Comparison of ENCODE assay signal across 28 cellular contexts in the genomic region with DNA sequence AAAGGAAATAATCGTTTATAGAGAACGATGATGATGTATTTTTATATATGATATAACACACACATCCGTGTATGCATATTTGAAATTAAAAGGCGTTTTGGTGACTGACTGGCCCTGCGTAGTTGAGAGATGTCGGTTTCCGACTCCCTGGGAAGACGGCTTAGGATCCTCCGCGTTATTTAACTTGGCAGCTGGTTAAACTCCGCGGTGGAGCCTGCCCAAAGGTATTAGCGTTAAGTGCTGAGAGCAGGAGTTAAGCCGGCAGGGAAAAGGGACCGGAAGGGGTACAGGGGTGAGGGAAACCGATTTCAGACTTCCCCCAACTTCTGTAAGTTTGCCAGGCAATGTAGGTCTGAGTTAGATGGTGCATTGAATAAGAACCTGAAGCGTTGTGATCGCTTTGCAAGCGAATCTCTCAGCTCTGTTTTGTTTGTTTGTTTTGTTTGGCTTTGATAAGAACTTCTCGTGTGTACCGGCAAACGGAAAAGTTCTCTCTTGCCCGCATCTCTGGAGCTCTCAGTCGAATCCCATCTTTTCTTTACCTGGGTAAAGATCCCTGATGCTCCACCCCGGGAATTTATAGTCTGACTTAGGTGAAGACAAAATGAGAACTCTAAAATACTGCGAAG. TPM values are rescaled to one million over a fixed set of nuclear protein-coding genes. Genes with fewer than 3 reads are reported as not detected.
DNase-seq lines count a peak whose midpoint lies in the region; ATAC-seq and TF ChIP-seq lines count a peak whose summit lies in the region.
"Had no signal": no experiment of that assay in that cellular context is flagged by ENCODE, and none has a peak within 500 bp of the region (broad histone marks: within the 10 kb centered on the region; RNA-seq: fewer than 3 reads in every experiment).

No MANE protein-coding gene starts in this region.

- H3K4me1 Mint-ChIP-seq in endodermal cell, result peaks cover 21% of the 10 kb centered on the region
- H3K4me1 Mint-ChIP-seq: activated CD4-positive, alpha-beta T cell treated with anti-CD3 and anti-CD28 coated beads, Interleukin-2, amount 10 ng/mL, durations not matched to agents 7 days and 5 days had no signal

- no peak for TF ChIP-seq CTCF in endodermal cell (conservative IDR thresholded peaks at IDR 0.05)

- no peaks in the 10 kb centered on the region for H3K9me3 Mint-ChIP-seq in endodermal cell
- H3K9me3 Mint-ChIP-seq: activated CD4-positive, alpha-beta T cell treated with anti-CD3 and anti-CD28 coated beads, Interleukin-2, amount 10 ng/mL, durations not matched to agents 7 days and 5 days had no signal

- ATAC-seq in GM19395 (IDR thresholded peaks at IDR 0.05; ENCODE audit: unreplicated experiment) (no peak), HG02885 (IDR thresholded peaks at IDR 0.05; ENCODE audit: poor library complexity, unreplicated experiment) (no peak)
- ATAC-seq: foreskin keratinocyte, GM12878, sciatic nerve, T-cell had no signal

- DNase-seq in NCI-H748 (lab: John Stamatoyannopoulos, UW; ENCODE audit: unreplicated experiment) (peak; percentile 55), NCI-H748 treated with DMSO at 0.1 percent for 48 hours (lab: John Stamatoyannopoulos, UW) (no peak), NCI-H524 treated with DMSO at 0.1 percent for 48 hours (lab: John Stamatoyannopoulos, UW) (peak; percentile 42), endodermal cell (peak; percentile 78), retina (peak; percentile 86), cerebellar cortex (ENCODE audit: low spot score) (no peak)
- DNase-seq: activated CD4-positive, alpha-beta T cell treated with anti-CD3 and anti-CD28 coated beads, Interleukin-2, amount 10 ng/mL, durations not matched to agents 7 days and 5 days; activated CD8-positive, alpha-beta memory T cell treated with anti-CD3 and anti-CD28 coated beads, Interleukin-2, amount 50 U/mL, for 4 hours; activated effector memory CD4-positive, alpha-beta T cell treated with anti-CD3 and anti-CD28 coated beads, Interleukin-2, amount 50 U/mL, for 16 hours; amniotic stem cell; Calu3; dermis blood vessel endothelial cell; foreskin keratinocyte; hypothalamus; kidney glomerular epithelial cell; mammary epithelial cell; NCI-H2029; stimulated activated CD4-positive, alpha-beta T cell treated with anti-CD3 and anti-CD28 coated beads, Interleukin-15, amount 100 ng/mL, for 24 hours; T-cell had no signal

- H3K27me3 Mint-ChIP-seq in endodermal cell (ENCODE audit: insufficient read depth), result peaks cover 100% of the 10 kb centered on the region

- H3K27ac ChIP-seq in endodermal cell (ENCODE audit: low read depth, low read length), result no peak overlapping the region
- H3K27ac ChIP-seq: BLaER1, foreskin keratinocyte had no signal

- H3K27ac Mint-ChIP-seq in endodermal cell, result no peak overlapping the region
- H3K27ac Mint-ChIP-seq: activated CD4-positive, alpha-beta T cell treated with anti-CD3 and anti-CD28 coated beads, Interleukin-2, amount 10 ng/mL, durations not matched to agents 7 days and 5 days; T-cell had no signal

- H3K4me3 ChIP-seq in endodermal cell (ENCODE audit: low read length), result no peak overlapping the region
- H3K4me3 ChIP-seq: BLaER1, GM12878 had no signal

- peaks cover 93% of the 10 kb centered on the region for H3K27me3 ChIP-seq in endodermal cell (ENCODE audit: control insufficient read depth, insufficient read depth, low read length, poor library complexity, severe bottlenecking)
- H3K27me3 ChIP-seq: BLaER1 had no signal

- no peaks in the 10 kb centered on the region for H3K36me3 Mint-ChIP-seq in endodermal cell (ENCODE audit: low read depth)
- H3K36me3 Mint-ChIP-seq: T-cell had no signal

- no peaks in the 10 kb centered on the region for H3K9me3 ChIP-seq in endodermal cell (ENCODE audit: control insufficient read depth, low read length)

- 0 to 2% methylated on average over 18 to 24 of the region's 26 CpGs for WGBS in endodermal cell (ENCODE audit: insufficient coverage in 1 of 2, insufficient read length in 1 of 2), 2 experiments

- H3K36me3 ChIP-seq in endodermal cell (ENCODE audit: control insufficient read depth, insufficient read depth, low read length), result no peaks in the 10 kb centered on the region
- H3K36me3 ChIP-seq: BLaER1 had no signal

- peak overlapping the region; percentile 32 for H3K4me3 Mint-ChIP-seq in endodermal cell
- H3K4me3 Mint-ChIP-seq: activated CD4-positive, alpha-beta T cell treated with anti-CD3 and anti-CD28 coated beads, Interleukin-2, amount 10 ng/mL, durations not matched to agents 7 days and 5 days; T-cell had no signal

- H3K9ac ChIP-seq in endodermal cell (ENCODE audit: extremely low read depth, low read length, poor library complexity, severe bottlenecking), result no peak overlapping the region
- H3K9ac ChIP-seq: BLaER1 had no signal

- H3K4me1 ChIP-seq in endodermal cell (ENCODE audit: control insufficient read depth, insufficient read depth, low read length), result peaks cover 3% of the 10 kb centered on the region
- H3K4me1 ChIP-seq: BLaER1, foreskin keratinocyte had no signal

RNA-seq across cellular contexts. Expression of a gene that starts 6.0 kb away (rescaled TPM):
- not detected for total RNA-seq in endodermal cell
- polyA plus RNA-seq in endodermal cell (2013, experiment 1 of 2), result 3.1 TPM
- polyA plus RNA-seq in endodermal cell (2013, experiment 2 of 2), result 2.6 TPM
- total RNA-seq: activated CD4-positive, alpha-beta T cell treated with anti-CD3 and anti-CD28 coated beads, Interleukin-2, amount 10 ng/mL, durations not matched to agents 7 days and 5 days; Calu3; cardiac septum; dermis blood vessel endothelial cell; epithelial cell of proximal tubule; foreskin keratinocyte; GM12878; mammary epithelial cell; myocyte; osteocyte; sciatic nerve; T-cell had no signal
- polyA plus RNA-seq: foreskin keratinocyte, GM12878, mammary epithelial cell had no signal

Comparison
In these comparisons a context has a peak if more than half of its experiments do, and no peak if none do; other contexts are left out.
1. DNase-seq: peak in NCI-H748 (single experiment), NCI-H524 treated with DMSO at 0.1 percent for 48 hours (single experiment), endodermal cell (single experiment) and retina (single experiment); none in NCI-H748 treated with DMSO at 0.1 percent for 48 hours (single experiment) and cerebellar cortex (single experiment).